Comparison of ENCODE assay signal across 23 cellular contexts in the genomic region with DNA sequence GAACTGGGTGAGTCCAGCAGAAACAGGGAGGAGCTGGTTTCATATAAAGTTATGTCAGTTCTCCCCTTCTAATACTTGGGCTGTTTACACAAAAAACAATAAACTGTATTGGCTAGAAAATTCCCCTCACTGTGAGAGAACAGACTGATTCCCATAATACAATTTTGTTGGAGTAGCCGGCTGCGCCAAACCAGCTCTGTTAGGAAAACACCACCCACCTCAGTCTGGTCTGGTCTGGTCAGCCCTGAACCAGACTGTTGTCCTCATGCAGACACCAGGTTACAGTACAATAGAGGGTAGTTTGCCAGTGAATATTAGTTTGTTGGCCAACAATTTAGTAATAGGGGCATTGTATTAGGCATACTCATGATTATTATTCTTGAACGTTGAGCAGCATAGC.
"Had no signal": no experiment of that assay in that cellular context is flagged by ENCODE, and none has a peak within 500 bp of the region (broad histone marks: within the 10 kb centered on the region; RNA-seq: fewer than 3 reads in every experiment).

No MANE protein-coding gene starts in this region.

- H3K9me3 ChIP-seq: colonic mucosa, esophagus squamous epithelium, heart right ventricle, left lung, prostate gland, spleen, thoracic aorta, tibial nerve, upper lobe of right lung, uterus had no signal

- H3K36me3 ChIP-seq: colonic mucosa, esophagus squamous epithelium, heart right ventricle, left lung, prostate gland, spleen, thoracic aorta, tibial nerve, upper lobe of right lung, uterus had no signal

- H3K27ac ChIP-seq: colonic mucosa, esophagus squamous epithelium, heart right ventricle, left lung, prostate gland, thoracic aorta, tibial nerve, upper lobe of right lung, uterus had no signal

- DNase-seq: colonic mucosa; effector memory CD8-positive, alpha-beta T cell; erythroblast; esophagus squamous epithelium; foreskin melanocyte; glutamatergic neuron; heart right ventricle; hippocampal formation; left cardiac atrium; left lung; natural killer cell; right cardiac atrium; spleen; stimulated activated CD4-positive, alpha-beta T cell treated with anti-CD3 and anti-CD28 coated beads, Interleukin-4, amount 100 ng/mL, for 4 hours; stimulated activated naive CD8-positive, alpha-beta T cell treated with anti-CD3 and anti-CD28 coated beads, Interleukin-15, Interleukin-2, amounts not matched to agents 100 U/mL and 50 U/mL, for 24 hours; substantia nigra; upper lobe of right lung; uterus had no signal

- H3K4me1 ChIP-seq: colonic mucosa, esophagus squamous epithelium, left lung, prostate gland, spleen, upper lobe of right lung, uterus had no signal

- H3K4me3 ChIP-seq: colonic mucosa, esophagus squamous epithelium, heart right ventricle, left lung, prostate gland, skin epidermis, spleen, thoracic aorta, tibial nerve, upper lobe of right lung, uterus had no signal

- ATAC-seq: effector memory CD8-positive, alpha-beta T cell; left lung; natural killer cell; right cardiac atrium; stimulated activated memory B cell treated with anti-CD40 and anti-IgM and Interleukin-4, amounts not matched to agents 10 μg/mL and 1 μg/mL and 100 μg/mL, for 72 hours; stimulated activated naive CD8-positive, alpha-beta T cell treated with anti-CD3 and anti-CD28 coated beads, Interleukin-15, Interleukin-2, amounts not matched to agents 100 U/mL and 50 U/mL, for 24 hours; upper lobe of right lung had no signal

- H3K27me3 ChIP-seq: colonic mucosa, esophagus squamous epithelium, heart right ventricle, left lung, spleen, tibial nerve, upper lobe of right lung, uterus had no signal
